In the genomic region with DNA sequence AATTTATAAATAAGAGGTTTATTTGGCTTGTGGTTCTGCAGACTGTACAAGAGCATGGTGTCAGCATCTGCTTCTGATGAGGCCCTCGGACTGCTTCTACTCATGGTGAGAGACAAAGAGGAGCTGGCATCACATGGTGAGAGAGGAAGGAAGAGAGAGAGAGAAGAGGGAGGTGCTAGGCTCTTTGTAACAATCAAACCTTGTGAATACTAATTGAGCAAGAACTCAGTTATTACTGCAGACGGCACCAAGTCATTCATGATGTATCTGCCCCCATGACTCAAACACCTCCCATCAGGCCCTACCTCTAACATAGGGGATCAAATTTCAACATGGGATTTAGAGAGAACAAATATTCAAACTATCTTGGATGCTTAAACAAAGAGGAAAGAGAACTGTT, we compare ENCODE assay signal across 15 cellular contexts. TPM values are rescaled to one million over a fixed set of nuclear protein-coding genes. Genes with fewer than 3 reads are reported as not detected.
DNase-seq lines count a peak whose midpoint lies in the region; ATAC-seq, FAIRE-seq and TF ChIP-seq lines count a peak whose summit lies in the region.
"Had no signal": no experiment of that assay in that cellular context is flagged by ENCODE, and none has a peak within 500 bp of the region (broad histone marks: within the 10 kb centered on the region; RNA-seq: fewer than 3 reads in every experiment).

No MANE protein-coding gene starts in this region.

- ATAC-seq in IMR-90 (ENCODE audit: low read depth) = no peak
- peak; percentile 40 for ATAC-seq in activated CD8-positive, alpha-beta T cell treated with anti-CD3 and anti-CD28 coated beads for 36 hours
- ATAC-seq: HCT116 had no signal

- no peak overlapping the region for H2BK20ac ChIP-seq in IMR-90 (ENCODE audit: low read depth, low read length)

- H3K14ac ChIP-seq in IMR-90 (replicated peaks; ENCODE audit: low read depth, low read length) = no peak overlapping the region

- no peak overlapping the region for H4K8ac ChIP-seq in IMR-90 (ENCODE audit: low read depth in 2 of 2, low read length in 2 of 2)

- H2BK15ac ChIP-seq in IMR-90 (ENCODE audit: low read depth, low read length) = no peak overlapping the region

- no peak overlapping the region for H4K5ac ChIP-seq in IMR-90 (ENCODE audit: low read depth, low read length)

- FAIRE-seq in HTR-8/SVneo (lab: Jason Lieb, UNC) (no peak), GM12891 (lab: Jason Lieb, UNC) (no peak)
- FAIRE-seq: endothelial cell of umbilical vein had no signal

- H4K20me1 ChIP-seq in IMR-90 (ENCODE audit: insufficient read depth, low read length) = no peaks in the 10 kb centered on the region

- no peaks in the 10 kb centered on the region for H3K4me1 ChIP-seq in IMR-90 (ENCODE audit: control insufficient read depth, insufficient read depth, low read length)
- H3K4me1 ChIP-seq in prostate gland (replicated peaks) = no peaks in the 10 kb centered on the region
- H3K4me1 ChIP-seq in ascending aorta = no peaks in the 10 kb centered on the region
- H3K4me1 ChIP-seq: uterus had no signal

- H3K27ac ChIP-seq in IMR-90 (ENCODE audit: insufficient read depth, low read length) (no peak overlapping the region), prostate gland (no peak overlapping the region), ascending aorta (no peak overlapping the region)
- H3K27ac ChIP-seq: uterus had no signal

- H3K27me3 Mint-ChIP-seq in CD14-positive monocyte (ENCODE audit: low read depth in 3 of 3) = peaks cover 2 to 4% (median 4%) of the 10 kb centered on the region in 3 donors
- no peaks in the 10 kb centered on the region for H3K27me3 Mint-ChIP-seq in activated CD8-positive, alpha-beta T cell treated with anti-CD3 and anti-CD28 coated beads for 36 hours
- H3K27me3 Mint-ChIP-seq in immature natural killer cell (ENCODE audit: low read depth in 3 of 3) = peaks cover 0 to 3% (median 2%) of the 10 kb centered on the region in 3 donors

- H3K27me3 ChIP-seq in IMR-90 (ENCODE audit: control insufficient read depth, insufficient read depth, low read length) = peaks cover 2% of the 10 kb centered on the region; the same call in 1 of the 2 replicates
- no peaks in the 10 kb centered on the region for H3K27me3 ChIP-seq in prostate gland (replicated peaks; ENCODE audit: insufficient read depth)
- H3K27me3 ChIP-seq in ascending aorta = no peaks in the 10 kb centered on the region
- H3K27me3 ChIP-seq: uterus had no signal

- no peaks in the 10 kb centered on the region for H3K9me1 ChIP-seq in IMR-90 (ENCODE audit: insufficient read depth, low read length)

- TF ChIP-seq POLR2A in IMR-90 (IDR thresholded peaks at IDR 0.05; ENCODE audit: low read depth, low read length) = no peak
- TF ChIP-seq POLR2A in prostate gland (IDR thresholded peaks at IDR 0.05) = no peak
- no peak for TF ChIP-seq POLR2A in GM12891 (IDR thresholded peaks at IDR 0.05; ENCODE audit: low read depth, low read length)

- no peak overlapping the region for H4K91ac ChIP-seq in IMR-90 (ENCODE audit: insufficient read depth, low read depth, low read length)

- H3K4ac ChIP-seq in IMR-90 (ENCODE audit: low read depth, low read length) = no peak overlapping the region

- H3K36me3 Mint-ChIP-seq in CD14-positive monocyte = no peaks in the 10 kb centered on the region
- H3K36me3 Mint-ChIP-seq in activated CD8-positive, alpha-beta T cell treated with anti-CD3 and anti-CD28 coated beads for 36 hours (ENCODE audit: low read depth) = peaks cover 48% of the 10 kb centered on the region
- H3K36me3 Mint-ChIP-seq in immature natural killer cell = no peaks in the 10 kb centered on the region

- H3K27ac Mint-ChIP-seq in CD14-positive monocyte = peak overlapping the region in 5 of 7 donors; percentile 7 to 63 (median 26)
- peak overlapping the region; percentile 96 for H3K27ac Mint-ChIP-seq in activated CD8-positive, alpha-beta T cell treated with anti-CD3 and anti-CD28 coated beads for 36 hours
- peak overlapping the region in 3 of 6 donors; percentile 31 to 75 (median 47) for H3K27ac Mint-ChIP-seq in immature natural killer cell

- no peak for TF ChIP-seq RAD21 in IMR-90 (IDR thresholded peaks at IDR 0.05; ENCODE audit: low read length)

- H2AK5ac ChIP-seq in IMR-90 (ENCODE audit: low read depth, low read length) = no peak overlapping the region

- H3K4me3 Mint-ChIP-seq in CD14-positive monocyte (peak overlapping the region in 1 of 2 donors; percentile 76), immature natural killer cell (peak overlapping the region in 3 of 5 donors; percentile 7 to 62 (median 28))
- peak overlapping the region; percentile 69 for H3K4me3 Mint-ChIP-seq in activated CD8-positive, alpha-beta T cell treated with anti-CD3 and anti-CD28 coated beads for 36 hours

- no peak overlapping the region for H2BK5ac ChIP-seq in IMR-90 (ENCODE audit: low read depth, low read length, poor library complexity, severe bottlenecking)

- 67% methylated on average over 1 of the region's 2 CpGs; no CpG with 5 or more reads in 1 of the 2 experiments for WGBS in IMR-90 (ENCODE audit: extremely low coverage in 2 of 2, insufficient read length in 1 of 2), 2 experiments
- WGBS in prostate gland = 43% methylated on average over 2 of the region's 2 CpGs

- in situ Hi-C loops in IMR-90 (cut with MboI; ENCODE audit: low sequenced_read_pairs) = no loop called here

- CTCF ChIA-PET in IMR-90 (lab: Yijun Ruan, JAX) = no interaction called here
- CTCF ChIA-PET in activated CD8-positive, alpha-beta T cell treated with anti-CD3 and anti-CD28 coated beads for 36 hours (lab: Charles Lee) = no interaction called here

- H2AK9ac ChIP-seq in IMR-90 (replicated peaks; ENCODE audit: low read depth, low read length, poor library complexity) = no peak overlapping the region

- no peak overlapping the region for H3K9ac ChIP-seq in IMR-90 (ENCODE audit: low read depth, low read length)

- H3K18ac ChIP-seq in IMR-90 (ENCODE audit: low read depth, low read length) = no peak overlapping the region

- DNase-seq in CD14-positive monocyte (ENCODE audit: low spot score) (no peak), IMR-90 (peak; percentile 1), immature natural killer cell (no peak), prostate gland (ENCODE audit: low spot score) (no peak), HTR-8/SVneo (ENCODE audit: insufficient read length, low spot score) (no peak), GM12891 (ENCODE audit: insufficient read length, low spot score) (no peak), ascending aorta (ENCODE audit: low spot score in 2 of 2) (no peak)
- DNase-seq in activated CD8-positive, alpha-beta T cell treated with anti-CD3 and anti-CD28 coated beads for 36 hours = peak; percentile 45
- DNase-seq: activated CD4-positive, alpha-beta T cell treated with anti-CD3 and anti-CD28 coated beads for 48 hours; uterus had no signal

- H3K36me3 ChIP-seq in IMR-90 (ENCODE audit: control insufficient read depth, insufficient read depth, low read length) = no peaks in the 10 kb centered on the region
- no peaks in the 10 kb centered on the region for H3K36me3 ChIP-seq in prostate gland
- H3K36me3 ChIP-seq in ascending aorta = no peaks in the 10 kb centered on the region
- H3K36me3 ChIP-seq: uterus had no signal

- TF ChIP-seq CTCF in CD14-positive monocyte (IDR thresholded peaks at IDR 0.05) (no peak), IMR-90 (conservative IDR thresholded peaks at IDR 0.05; ENCODE audit: low read depth, low read length) (no peak), prostate gland (IDR thresholded peaks at IDR 0.05) (no peak), ascending aorta (IDR thresholded peaks at IDR 0.05) (no peak)
- no peak for TF ChIP-seq CTCF in activated CD8-positive, alpha-beta T cell treated with anti-CD3 and anti-CD28 coated beads for 36 hours (IDR thresholded peaks at IDR 0.05)

- H3K4me3 ChIP-seq in IMR-90 (ENCODE audit: insufficient read depth, low read depth, low read length) = no peak overlapping the region
- no peak overlapping the region for H3K4me3 ChIP-seq in prostate gland
- H3K4me3 ChIP-seq in ascending aorta = no peak overlapping the region
- H3K4me3 ChIP-seq: uterus had no signal

- no TSS peak for BruUV-seq in IMR-90 (replicated peaks; lab: Mats Ljungman, UMichigan)

- POLR2A ChIA-PET in IMR-90 (lab: Charles Lee; ENCODE audit: unreplicated experiment) = no interaction called here
- POLR2A ChIA-PET in activated CD8-positive, alpha-beta T cell treated with anti-CD3 and anti-CD28 coated beads for 36 hours (lab: Charles Lee) = interaction anchor here (2.2 to 3.2 kb wide), 3 partner anchors 7 to 68 kb away, joined by 6 to 21 read pairs (median 13); a partner anchor contains a TSS

- H3K23ac ChIP-seq in IMR-90 (ENCODE audit: low read depth, low read length) = no peak overlapping the region

- no peak overlapping the region for H2BK120ac ChIP-seq in IMR-90 (ENCODE audit: low read depth, low read length)

- intact Hi-C loops in CD14-positive monocyte (cut with micrococcal nuclease) = no loop called here
- intact Hi-C loops in IMR-90 (cut with micrococcal nuclease) = no loop called here
- intact Hi-C loops in activated CD8-positive, alpha-beta T cell treated with anti-CD3 and anti-CD28 coated beads for 36 hours (cut with micrococcal nuclease) = loop anchor here (5.0 kb wide), 1 partner anchor 68 kb away; no protein-coding TSS in a partner anchor
- intact Hi-C loops in prostate gland (cut with DNase I) = no loop called here
- intact Hi-C loops in ascending aorta (cut with DNase I) = no loop called here

- no peak overlapping the region for H3K56ac ChIP-seq in IMR-90 (ENCODE audit: extremely low read depth, insufficient read depth, low read length)

- dilution Hi-C loops in IMR-90 (cut with HindIII; ENCODE audit: low sequenced_read_pairs, unreplicated experiment) = no loop called here

- no peaks in the 10 kb centered on the region for H3K79me1 ChIP-seq in IMR-90 (ENCODE audit: low read depth in 1 of 2, low read length in 2 of 2)

- H3K9me3 Mint-ChIP-seq in CD14-positive monocyte (no peaks in the 10 kb centered on the region), immature natural killer cell (peaks cover 0 to 2% (median 0%) of the 10 kb centered on the region in 6 donors)
- peaks cover 19% of the 10 kb centered on the region for H3K9me3 Mint-ChIP-seq in activated CD8-positive, alpha-beta T cell treated with anti-CD3 and anti-CD28 coated beads for 36 hours

- H3K4me1 Mint-ChIP-seq in CD14-positive monocyte (peaks cover 27% of the 10 kb centered on the region), immature natural killer cell (peaks cover 39 to 58% of the 10 kb centered on the region in 2 donors)
- H3K4me1 Mint-ChIP-seq in activated CD8-positive, alpha-beta T cell treated with anti-CD3 and anti-CD28 coated beads for 36 hours (ENCODE audit: low read depth) = peaks cover 90% of the 10 kb centered on the region

- H3K9me3 ChIP-seq in IMR-90 (ENCODE audit: control insufficient read depth, insufficient read depth, low read length) (no peaks in the 10 kb centered on the region), prostate gland (no peaks in the 10 kb centered on the region), ascending aorta (no peaks in the 10 kb centered on the region)
- H3K9me3 ChIP-seq: uterus had no signal

- no peak overlapping the region for H2AFZ ChIP-seq in IMR-90 (replicated peaks; ENCODE audit: low read length, poor library complexity)

- H3K4me2 ChIP-seq in IMR-90 (ENCODE audit: low read depth, low read length) = no peak overlapping the region

RNA-seq across cellular contexts. Expression of a gene that starts 6.3 kb away (rescaled TPM):
- polyA plus RNA-seq in CD14-positive monocyte (under 1 TPM; 0.51 to 0.52 TPM), IMR-90 (2012; rRNA removed) (not detected in 2 replicates), immature natural killer cell (10 to 100 TPM in 1 of 3 donors, 1 to 10 TPM in 2; 5.5 to 14.7 (median 6.3) TPM)
- total RNA-seq in IMR-90 (2012; rRNA removed) (not detected in 2 replicates), prostate gland (under 1 TPM; 0.32 to 0.45 TPM), ascending aorta (not detected)
- polyA plus RNA-seq in IMR-90 (2012; cell fraction: cytosol; rRNA removed) = not detected in 2 replicates
- polyA plus RNA-seq in IMR-90 (2012; cell fraction: nucleus; rRNA removed; ENCODE audit: low replicate concordance) = not detected in 2 replicates
- 10 to 100 TPM; 45.4 to 48.6 TPM for total RNA-seq in activated CD8-positive, alpha-beta T cell treated with anti-CD3 and anti-CD28 coated beads for 36 hours
- polyA plus RNA-seq in GM12891 (2012; ENCODE audit: low read depth, missing spikeins) = 12.1 TPM
- total RNA-seq: endothelial cell of umbilical vein, myocyte, NCI-H460, SK-MEL-5 had no signal
- polyA plus RNA-seq: endothelial cell of umbilical vein had no signal

RNA-seq across cellular contexts. Expression of a gene that starts 44.1 kb away (rescaled TPM):
- polyA plus RNA-seq in CD14-positive monocyte (100 to 1,000 TPM; 137 to 437 TPM), IMR-90 (2012; rRNA removed) (1.0 and 1.6 TPM in 2 replicates), immature natural killer cell (1 to 10 TPM in 2 of 3 donors, under 1 TPM in 1; 0.50 to 1.8 (median 1.7) TPM)
- total RNA-seq in IMR-90 (2012; rRNA removed) (0.56 and 0.90 TPM in 2 replicates), prostate gland (1 to 10 TPM in 1 of 2 donors, not detected in 1; 3.9 TPM), ascending aorta (0.43 TPM)
- polyA plus RNA-seq in IMR-90 (2012; cell fraction: cytosol; rRNA removed) = 0.55 and 0.93 TPM in 2 replicates
- 0.84 and 1.1 TPM in 2 replicates for polyA plus RNA-seq in IMR-90 (2012; cell fraction: nucleus; rRNA removed; ENCODE audit: low replicate concordance)
- total RNA-seq in activated CD8-positive, alpha-beta T cell treated with anti-CD3 and anti-CD28 coated beads for 36 hours = under 1 TPM; 0.83 to 0.92 TPM
- polyA plus RNA-seq in GM12891 (2012; ENCODE audit: low read depth, missing spikeins) = 14.7 TPM

Comparison
In these comparisons a context has a peak if more than half of its experiments do, and no peak if none do; other contexts are left out.
1. DNase-seq: peak in IMR-90 (single experiment) and activated CD8-positive, alpha-beta T cell treated with anti-CD3 and anti-CD28 coated beads for 36 hours (single experiment); none in CD14-positive monocyte (single experiment), immature natural killer cell (0 of 3), prostate gland (single experiment), HTR-8/SVneo (single experiment), GM12891 (single experiment) and ascending aorta (0 of 2).
2. RNA of a gene that starts 6.3 kb away (total RNA-seq): 45.4 to 48.6 TPM in activated CD8-positive, alpha-beta T cell treated with anti-CD3 and anti-CD28 coated beads for 36 hours; 0.32 to 0.45 TPM in prostate gland, not detected in IMR-90 and not detected in ascending aorta (single experiment); every median in the first group is over 10 times any median in the second.